ENCODE assay signal across 27 cellular contexts in genomic region chr2:120612471-120612870, GRCh38.
DNase-seq lines count a peak whose midpoint lies in the region; ATAC-seq, FAIRE-seq and TF ChIP-seq lines count a peak whose summit lies in the region.
"Had no signal": no experiment of that assay in that cellular context is flagged by ENCODE, and none has a peak within 500 bp of the region (broad histone marks: within the 10 kb centered on the region; RNA-seq: fewer than 3 reads in every experiment).

No MANE protein-coding gene starts in this region.

- no peak overlapping the region for H3K4me2 ChIP-seq in neural progenitor cell
- H3K4me2 ChIP-seq: A549; BLaER1 treated with 17β-estradiol and CSF1 and Interleukin-3, amounts not matched to agents 10 nM and 100 nM had no signal

- TF ChIP-seq CTCF in left ventricle myocardium inferior (IDR thresholded peaks at IDR 0.05; ENCODE audit: borderline replicate concordance) (no peak), bronchial epithelial cell (IDR thresholded peaks at IDR 0.05; ENCODE audit: insufficient read depth, low read length, severe bottlenecking) (no peak), neural progenitor cell (IDR thresholded peaks at IDR 0.05) (no peak)

- H3K27me3 ChIP-seq in left ventricle myocardium inferior (ENCODE audit: low read depth): peaks cover 47% of the 10 kb centered on the region
- H3K27me3 ChIP-seq in bronchial epithelial cell (ENCODE audit: control insufficient read depth, insufficient read depth, low read length): peaks cover 3% of the 10 kb centered on the region
- H3K27me3 ChIP-seq in neural progenitor cell: peaks cover 5% of the 10 kb centered on the region
- H3K27me3 ChIP-seq: BE2C; BLaER1 treated with 17β-estradiol and CSF1 and Interleukin-3, amounts not matched to agents 10 nM and 100 nM had no signal

- H3K27ac Mint-ChIP-seq in neural progenitor cell: peak overlapping the region; percentile 84
- H3K27ac Mint-ChIP-seq: CD4-positive, alpha-beta T cell; CD8-positive, alpha-beta memory T cell had no signal

- H3K9ac ChIP-seq in neural progenitor cell: no peak overlapping the region
- H3K9ac ChIP-seq: BLaER1 treated with 17β-estradiol and CSF1 and Interleukin-3, amounts not matched to agents 10 nM and 100 nM had no signal

- H3K27me3 Mint-ChIP-seq in neural progenitor cell (ENCODE audit: insufficient read depth, low read depth): peaks cover 28% of the 10 kb centered on the region
- H3K27me3 Mint-ChIP-seq: CD4-positive, alpha-beta T cell had no signal

- H4K20me1 ChIP-seq in neural progenitor cell (ENCODE audit: low read depth): no peaks in the 10 kb centered on the region
- H4K20me1 ChIP-seq: BLaER1 treated with 17β-estradiol and CSF1 and Interleukin-3, amounts not matched to agents 10 nM and 100 nM had no signal

- H3K9me3 ChIP-seq in left ventricle myocardium inferior (replicated peaks) (no peaks in the 10 kb centered on the region), neural progenitor cell (ENCODE audit: low read depth) (no peaks in the 10 kb centered on the region)
- H3K9me3 ChIP-seq: A549; BE2C; BLaER1 treated with 17β-estradiol and CSF1 and Interleukin-3, amounts not matched to agents 10 nM and 100 nM had no signal

- H3K36me3 Mint-ChIP-seq in neural progenitor cell: no peaks in the 10 kb centered on the region
- H3K36me3 Mint-ChIP-seq: CD14-positive monocyte; CD8-positive, alpha-beta memory T cell had no signal

- no peak overlapping the region for H3K4me3 ChIP-seq in left ventricle myocardium inferior
- H3K4me3 ChIP-seq in bronchial epithelial cell (ENCODE audit: low read depth, low read length): no peak overlapping the region
- H3K4me3 ChIP-seq in neural progenitor cell: no peak overlapping the region
- H3K4me3 ChIP-seq: A549; BLaER1 treated with 17β-estradiol and CSF1 and Interleukin-3, amounts not matched to agents 10 nM and 100 nM; GM12878 had no signal

- ATAC-seq in Right ventricle myocardium inferior (no peak), GM21367 (IDR thresholded peaks at IDR 0.05; ENCODE audit: unreplicated experiment) (no peak), HG03139 (IDR thresholded peaks at IDR 0.05; ENCODE audit: unreplicated experiment) (no peak)
- ATAC-seq: A549, GM12878, HCT116 had no signal

- H3K27ac ChIP-seq in left ventricle myocardium inferior (replicated peaks) (no peak overlapping the region), neural progenitor cell (no peak overlapping the region)
- H3K27ac ChIP-seq: A549; BLaER1 treated with 17β-estradiol and CSF1 and Interleukin-3, amounts not matched to agents 10 nM and 100 nM had no signal

- intact Hi-C loops in left ventricle myocardium inferior (cut with micrococcal nuclease) (no loop called here), Right ventricle myocardium inferior (cut with DNase I) (no loop called here)

- H3K9me3 Mint-ChIP-seq in neural progenitor cell: no peaks in the 10 kb centered on the region
- H3K9me3 Mint-ChIP-seq: CD14-positive monocyte; CD4-positive, alpha-beta T cell had no signal

- H3K4me1 ChIP-seq in left ventricle myocardium inferior: peaks cover 2% of the 10 kb centered on the region
- peaks cover 3% of the 10 kb centered on the region for H3K4me1 ChIP-seq in neural progenitor cell
- H3K4me1 ChIP-seq: A549, BE2C had no signal

- no peaks in the 10 kb centered on the region for H3K36me3 ChIP-seq in left ventricle myocardium inferior
- H3K36me3 ChIP-seq in bronchial epithelial cell (ENCODE audit: control insufficient read depth, insufficient read depth, low read length): no peaks in the 10 kb centered on the region
- H3K36me3 ChIP-seq in neural progenitor cell: no peaks in the 10 kb centered on the region
- H3K36me3 ChIP-seq: BE2C; BLaER1 treated with 17β-estradiol and CSF1 and Interleukin-3, amounts not matched to agents 10 nM and 100 nM had no signal

- peak; percentile 2 for DNase-seq in left ventricle myocardium inferior
- no peak for DNase-seq in Right ventricle myocardium inferior (ENCODE audit: missing footprints)
- DNase-seq in bronchial epithelial cell (ENCODE audit: low read depth): no peak
- no peak for DNase-seq in neural progenitor cell (ENCODE audit: low spot score)
- no peak for DNase-seq in urothelium cell line (ENCODE audit: low spot score)
- no peak for DNase-seq in activated naive CD4-positive, alpha-beta T cell treated with anti-CD3 and anti-CD28 coated beads, Interleukin-2, amount 50 U/mL, for 16 hours
- DNase-seq: 8988T; ACHN; AML-193; BE2C; CD4-positive, alpha-beta T cell; CD8-positive, alpha-beta memory T cell; DMS 273 treated with DMSO at 0.1 percent for 48 hours; DMS79; EL; GDM1; H7 had no signal

- FAIRE-seq in bronchial epithelial cell (lab: Jason Lieb, UNC) (peak; percentile 62), urothelium cell line (lab: Jason Lieb, UNC) (peak; percentile 72)
- FAIRE-seq: A549, D721Med, GM12878, GM18507, H1 had no signal

- H2AFZ ChIP-seq in neural progenitor cell (replicated peaks): no peak overlapping the region

- H3K4me3 Mint-ChIP-seq in neural progenitor cell: no peak overlapping the region
- H3K4me3 Mint-ChIP-seq: CD14-positive monocyte; CD4-positive, alpha-beta T cell; CD8-positive, alpha-beta memory T cell had no signal

- H3K79me2 ChIP-seq in neural progenitor cell (ENCODE audit: low read depth): no peaks in the 10 kb centered on the region

- no peaks in the 10 kb centered on the region for H3F3A ChIP-seq in neural progenitor cell (ENCODE audit: low read depth)

- H3K4me1 Mint-ChIP-seq in neural progenitor cell: peaks cover 57% of the 10 kb centered on the region
- H3K4me1 Mint-ChIP-seq: CD14-positive monocyte; CD8-positive, alpha-beta memory T cell had no signal
